1 cellular context compared by ENCODE assay signal in genomic region chr11:75520688-75521087, GRCh38.
A peak's percentile ranks its signal among the peaks of the same experiment; 100 is the strongest.
TF ChIP-seq lines count a peak whose summit lies in the region.

No MANE protein-coding gene starts in this region.

TF ChIP-seq in HepG2, 621 proteins besides CTCF, POLR2A, EP300 and RAD21:
- peak; percentile 33; the same call in 1 of the 2 replicates for TF ChIP-seq ZFX (CRISPR knock-in tag; IDR thresholded peaks at IDR 0.05; ENCODE audit: low read depth)
- 0 out of 2 replicates have a peak, but pooled peaks have one; percentile 24 for TF ChIP-seq HNRNPL (IDR thresholded peaks at IDR 0.05; ENCODE audit: low read depth, low read length)
- TF ChIP-seq KMT2A (CRISPR knock-in tag; IDR thresholded peaks at IDR 0.05): no peak
- no peak for TF ChIP-seq TFAP4 (IDR thresholded peaks at IDR 0.05; ENCODE audit: borderline replicate concordance, low read depth)
- no peak for TF ChIP-seq U2AF2 (IDR thresholded peaks at IDR 0.05; ENCODE audit: low read depth, low read length)
- TF ChIP-seq ZNF687 (CRISPR knock-in tag; IDR thresholded peaks at IDR 0.05): peak; percentile 56
